Comparison of ENCODE assay signal across 8 cellular contexts in genomic region chr1:45303582-45304310, GRCh38. TPM values are rescaled to one million over a fixed set of nuclear protein-coding genes. Genes with fewer than 3 reads are reported as not detected.
A peak's percentile ranks its signal among the peaks of the same experiment; 100 is the strongest.
DNase-seq lines count a peak whose midpoint lies in the region; FAIRE-seq and TF ChIP-seq lines count a peak whose summit lies in the region.

No MANE protein-coding gene starts in this region.

- H4K5ac ChIP-seq in H1 (ENCODE audit: insufficient read length, low read depth, low read length) (peak overlapping the region; percentile 95), mesendoderm (ENCODE audit: low read length) (no peak overlapping the region)

- TSS peak; percentile 87 for BruUV-seq in Caco-2 (replicated peaks; lab: Mats Ljungman, UMichigan)

- no peak overlapping the region for H3K14ac ChIP-seq in H1 (ENCODE audit: insufficient read length)

- no peaks in the 10 kb centered on the region for H3K9me3 ChIP-seq in Caco-2
- H3K9me3 ChIP-seq in H1 (ENCODE audit: insufficient read depth in 2 of 2, low read depth in 1 of 2, low read length in 1 of 2) = no peaks in the 10 kb centered on the region

- peak overlapping the region; percentile 72 for H3K56ac ChIP-seq in H1 (replicated peaks; ENCODE audit: insufficient read length, low read depth, low read length)
- H3K56ac ChIP-seq in mesendoderm (ENCODE audit: low read length) = peak overlapping the region; percentile 93

- H3K4me1 ChIP-seq in Caco-2 = peaks cover 7% of the 10 kb centered on the region; the same call in 1 of the 2 replicates
- H3K4me1 ChIP-seq in H1 (replicated peaks in 1 of 4; ENCODE audit: control insufficient read depth in 3 of 4, insufficient read depth in 4 of 4, low read length in 3 of 4) = peaks cover 13 to 24% (median 15%) of the 10 kb centered on the region in 4 experiments
- H3K4me1 ChIP-seq in mesendoderm (ENCODE audit: control insufficient read depth, low read depth, low read length) = peaks cover 13% of the 10 kb centered on the region

- peak overlapping the region; percentile 96; the same call in 1 of the 2 replicates for H4K8ac ChIP-seq in H1 (ENCODE audit: extremely low read depth, insufficient read depth, low read length)
- no peak overlapping the region for H4K8ac ChIP-seq in mesendoderm (ENCODE audit: low read depth, low read length)

- intact Hi-C loops in Caco-2 (cut with micrococcal nuclease; ENCODE audit: unreplicated experiment) = loop anchor here (1.0 to 10.0 kb wide), 4 partner anchors 26 to 469 kb away; partner anchors contain the start of gene TESK2

- H3K27me3 Mint-ChIP-seq in Caco-2 (ENCODE audit: insufficient read depth, unreplicated experiment) = no peaks in the 10 kb centered on the region

- peak; percentile 91 to 97 for TF ChIP-seq POLR2A in H1 (IDR thresholded peaks at IDR 0.05; ENCODE audit: control extremely low read depth in 1 of 2, low read depth in 2 of 2, low read length in 2 of 2)

- peak; percentile 93 to 97 for DNase-seq in Caco-2
- DNase-seq in GM20000 (ENCODE audit: low spot score) = peak; percentile 94
- peak; percentile 91 for DNase-seq in HT1080 (ENCODE audit: low read depth)
- DNase-seq in NK-92 treated with Interleukin-12 subunit alpha and Interleukin-12 subunit beta, amount 100 ng/mL, for 24 hours (lab: John Stamatoyannopoulos, UW) = peak; percentile 97
- DNase-seq in activated CD8-positive, alpha-beta memory T cell treated with anti-CD3 and anti-CD28 coated beads for 48 hours (ENCODE audit: low read depth in 2 of 3, low spot score in 2 of 3) = peak; percentile 91 to 98 (median 92)
- DNase-seq in H1 (ENCODE audit: low read depth in 1 of 2, low spot score in 2 of 2) = peak; percentile 91 to 94
- peak; percentile 99 for DNase-seq in mesendoderm
- peak; percentile 97 for DNase-seq in stimulated activated CD8-positive, alpha-beta memory T cell treated with anti-CD3 and anti-CD28 coated beads, Interleukin-12 subunit alpha, Interleukin-12 subunit beta, amount 100 ng/mL, for 4 hours (ENCODE audit: low read depth)

- H3K4ac ChIP-seq in H1 (replicated peaks; ENCODE audit: insufficient read length, low read depth, low read length) = peak overlapping the region; percentile 28
- peak overlapping the region; percentile 93 for H3K4ac ChIP-seq in mesendoderm (ENCODE audit: low read depth, low read length)

- H2BK5ac ChIP-seq in H1 (ENCODE audit: low read depth, low read length) = peak overlapping the region; percentile 97
- peak overlapping the region; percentile 80 for H2BK5ac ChIP-seq in mesendoderm (ENCODE audit: low read length)

- H3K4me3 ChIP-seq in Caco-2 (ENCODE audit: low read depth, low read length) = peak overlapping the region; percentile 78
- peak overlapping the region; percentile 63 to 76 (median 74) for H3K4me3 ChIP-seq in H1 (ENCODE audit: extremely low read depth in 1 of 4, insufficient read depth in 2 of 4, low read depth in 3 of 4, low read length in 4 of 4)
- peak overlapping the region; percentile 66 for H3K4me3 ChIP-seq in mesendoderm (ENCODE audit: low read length)

- H3K4me2 ChIP-seq in H1 (ENCODE audit: insufficient read depth in 1 of 2, low read depth in 2 of 2, low read length in 2 of 2) = peak overlapping the region; percentile 64 to 88
- peak overlapping the region; percentile 90 for H3K4me2 ChIP-seq in mesendoderm (ENCODE audit: low read length)

- H3K79me2 ChIP-seq in H1 (ENCODE audit: control insufficient read depth in 1 of 2, insufficient read depth in 2 of 2, low read length in 2 of 2) = no peaks in the 10 kb centered on the region; a peak in 1 of 4 replicates
- no peaks in the 10 kb centered on the region for H3K79me2 ChIP-seq in mesendoderm (ENCODE audit: control insufficient read depth, insufficient read depth, low read length)

- peaks cover 22% of the 10 kb centered on the region for H3K4me1 Mint-ChIP-seq in Caco-2 (ENCODE audit: low read depth, unreplicated experiment)

- H3K27me3 ChIP-seq in Caco-2 (replicated peaks; ENCODE audit: control insufficient read depth, insufficient read depth, low read length) (no peaks in the 10 kb centered on the region), H1 (replicated peaks in 1 of 4; ENCODE audit: control insufficient read depth in 3 of 4, extremely low read depth in 1 of 4, insufficient read depth in 3 of 4, low read length in 3 of 4) (no peaks in the 10 kb centered on the region), mesendoderm (ENCODE audit: insufficient read depth, low read length, poor library complexity) (no peaks in the 10 kb centered on the region)

- H3K36me3 ChIP-seq in Caco-2 (ENCODE audit: control insufficient read depth, insufficient read depth, low read length) (no peaks in the 10 kb centered on the region), H1 (ENCODE audit: control insufficient read depth in 2 of 4, insufficient read depth in 4 of 4, low read length in 3 of 4) (no peaks in the 10 kb centered on the region), mesendoderm (ENCODE audit: control insufficient read depth, insufficient read depth, low read length) (no peaks in the 10 kb centered on the region)

- peak overlapping the region; percentile 77 for H3K4me3 Mint-ChIP-seq in Caco-2 (ENCODE audit: unreplicated experiment)

- H2BK120ac ChIP-seq in H1 (replicated peaks; ENCODE audit: low read depth, low read length) (peak overlapping the region; percentile 4), mesendoderm (ENCODE audit: low read depth, low read length) (no peak overlapping the region)

- peak overlapping the region; percentile 87 for H3K27ac Mint-ChIP-seq in Caco-2 (ENCODE audit: unreplicated experiment)

- no peak overlapping the region for H2AFZ ChIP-seq in H1 (ENCODE audit: low read length)

- peaks cover 5% of the 10 kb centered on the region for H3K36me3 Mint-ChIP-seq in Caco-2 (ENCODE audit: insufficient read depth, unreplicated experiment)

- no peak for TF ChIP-seq EP300 in H1 (IDR thresholded peaks at IDR 0.05; ENCODE audit: borderline replicate concordance in 1 of 2, low read depth in 2 of 2, low read length in 2 of 2)

- peak; percentile 47 to 68 for TF ChIP-seq CTCF in Caco-2 (IDR thresholded peaks at IDR 0.05; ENCODE audit: insufficient read depth in 1 of 2, low read depth in 1 of 2, low read length in 1 of 2, severe bottlenecking in 1 of 2, unreplicated experiment in 1 of 2)
- TF ChIP-seq CTCF in GM20000 (IDR thresholded peaks at IDR 0.05; ENCODE audit: extremely low read depth, missing control alignments) = peak; percentile 75
- peak; percentile 61 to 85 (median 74) for TF ChIP-seq CTCF in H1 (IDR thresholded peaks at IDR 0.05; ENCODE audit: control extremely low read depth in 1 of 3, insufficient read depth in 1 of 3, low read depth in 1 of 3, low read length in 3 of 3)

- CTCF ChIA-PET in Caco-2 (lab: Charles Lee) = interaction anchor here (0.6 to 1.5 kb wide), 26 partner anchors 11 to 1091 kb away, joined by 3 to 26 read pairs (median 5); partner anchors contain the start of genes CCDC163, HECTD3, HPDL and MMACHC
- CTCF ChIA-PET in H1 (lab: Charles Lee; ENCODE audit: partially characterized antibody) = interaction anchor here (0.6 to 19.1 kb wide), 23 partner anchors 9 to 523 kb away, joined by 3 to 424 read pairs (median 3); partner anchors contain the start of genes HECTD3, HPDL, TESK2 and UROD

- H4K20me1 ChIP-seq in H1 (replicated peaks in 1 of 2; ENCODE audit: control insufficient read depth in 1 of 2, insufficient read depth in 2 of 2, low read length in 2 of 2) = no peaks in the 10 kb centered on the region

- H2BK15ac ChIP-seq in H1 (ENCODE audit: low read length) (no peak overlapping the region), mesendoderm (replicated peaks; ENCODE audit: low read depth) (no peak overlapping the region)

- H3K9ac ChIP-seq in H1 (replicated peaks in 1 of 4; ENCODE audit: extremely low read depth in 1 of 4, low read depth in 3 of 4, low read length in 3 of 4) = peak overlapping the region; percentile 75 to 93 (median 86)
- peak overlapping the region; percentile 73 for H3K9ac ChIP-seq in mesendoderm (ENCODE audit: low read length)

- whole genome bisulfite sequencing in H1 (ENCODE audit: extremely low coverage in 1 of 2, insufficient coverage in 1 of 2, insufficient read length in 1 of 2, insufficient replicate concordance in 2 of 2, low coverage in 1 of 2, low lambda C conversion rate in 2 of 2, missing lambda C conversion rate in 1 of 2), 2 experiments = 2% methylated on average over 31 of the region's 63 CpGs; no CpG with 5 or more reads in 1 of the 2 experiments
- no CpG with 5 or more reads among the region's 63 CpGs for WGBS in mesendoderm (ENCODE audit: extremely low coverage, insufficient coverage, low lambda C conversion rate)

- H3K27ac ChIP-seq in H1 (ENCODE audit: low read depth, low read length) = peak overlapping the region; percentile 93
- peak overlapping the region; percentile 76 for H3K27ac ChIP-seq in mesendoderm (ENCODE audit: low read depth, low read length)

- peak overlapping the region; percentile 98 for H3K18ac ChIP-seq in H1 (ENCODE audit: extremely low read depth, low read length)
- H3K18ac ChIP-seq in mesendoderm (ENCODE audit: low read length) = peak overlapping the region; percentile 94

- peak; percentile 58 to 64 for TF ChIP-seq RAD21 in H1 (IDR thresholded peaks at IDR 0.05 in 1 of 2, conservative IDR thresholded peaks at IDR 0.05 in 1 of 2; ENCODE audit: low read depth in 2 of 2, low read length in 2 of 2)

- peaks cover 2% of the 10 kb centered on the region for H3K23me2 ChIP-seq in H1 (ENCODE audit: low read depth, low read length)

- H3K23ac ChIP-seq in H1 (ENCODE audit: insufficient read length) (no peak overlapping the region), mesendoderm (ENCODE audit: low read length) (peak overlapping the region; percentile 83)

- POLR2A ChIA-PET in Caco-2 (lab: Charles Lee) = interaction anchor here (0.6 to 1.2 kb wide), 39 partner anchors 12 to 751 kb away, joined by 3 to 43 read pairs (median 5); partner anchors contain the start of genes BTBD19, EIF2B3, HECTD3 and HPDL
- POLR2A ChIA-PET in H1 (lab: Charles Lee; ENCODE audit: partially characterized antibody) = interaction anchor here (0.6 to 9.9 kb wide), 11 partner anchors 9 to 490 kb away, joined by 3 to 194 read pairs (median 5); partner anchors contain the start of genes HECTD3, HPDL, MUTYH and PRDX1

- H3K79me1 ChIP-seq in H1 (ENCODE audit: low read depth, low read length) (no peaks in the 10 kb centered on the region), mesendoderm (ENCODE audit: low read length) (no peaks in the 10 kb centered on the region)

- no peaks in the 10 kb centered on the region for H3K9me3 Mint-ChIP-seq in Caco-2 (ENCODE audit: unreplicated experiment)

- FAIRE-seq in H1 (lab: Jason Lieb, UNC) = no peak

- peak overlapping the region; percentile 94 for H4K91ac ChIP-seq in H1 (replicated peaks; ENCODE audit: insufficient read length, low read length)

- peak overlapping the region; percentile 53 for H2BK12ac ChIP-seq in H1 (ENCODE audit: low read depth, low read length)

- no peak overlapping the region for H2BK20ac ChIP-seq in H1 (ENCODE audit: low read length)

- H2AK5ac ChIP-seq in H1 (ENCODE audit: low read depth, low read length) (no peak overlapping the region; the same call in 1 of the 2 replicates), mesendoderm (ENCODE audit: low read length) (no peak overlapping the region)

RNA-seq across cellular contexts. Expression of gene HPDL, which starts 22.9 kb away (rescaled TPM):
- 78.2 and 90.6 TPM in 2 replicates for total RNA-seq in Caco-2 (2022)
- not detected in 2 replicates for total RNA-seq in HT1080 (2014; rRNA removed; shearing (Covaris generic))
- polyA plus RNA-seq in HT1080 (2015; cell fraction: cytosol; rRNA removed) = not detected in 2 replicates
- polyA plus RNA-seq in HT1080 (2015; cell fraction: nucleus; rRNA removed) = not detected in 2 replicates
- 58.5 and 60.6 TPM in 2 replicates for total RNA-seq in H1 (2021; fragmentation: NEBNext Ultra II Directional; extraction: Animal tissue kit (Norgen Biotek cat#: 25700))
- 62.7 and 100 TPM in 2 replicates for polyA plus RNA-seq in H1 (2011; rRNA removed)
- polyA plus RNA-seq in H1 (2011; cell fraction: cytosol; rRNA removed) = 61.2 TPM
- polyA plus RNA-seq in H1 (2011; cell fraction: nucleus; rRNA removed) = 73.7 TPM
- polyA plus RNA-seq in H1 (2012, experiment 1 of 2) = 33.0 to 45.0 TPM (median 38.0 TPM) in 4 replicates
- 46.7 TPM for polyA plus RNA-seq in H1 (2012, experiment 2 of 2)
- polyA plus RNA-seq in H1 (2013, experiment 1 of 2) = 15.6 TPM
- polyA plus RNA-seq in H1 (2013, experiment 2 of 2) = 13.3 TPM
- polyA minus RNA-seq in H1 (2011; rRNA and poly(A)+ RNA removed) = 11.5 and 13.9 TPM in 2 replicates
- polyA minus RNA-seq in H1 (2011; cell fraction: cytosol; rRNA and poly(A)+ RNA removed) = 29.4 TPM
- polyA minus RNA-seq in H1 (2011; cell fraction: nucleus; rRNA and poly(A)+ RNA removed) = 39.4 TPM
- polyA plus RNA-seq in mesendoderm (2013, experiment 1 of 2) = 39.3 TPM
- polyA plus RNA-seq in mesendoderm (2013, experiment 2 of 2) = 37.9 TPM

RNA-seq across cellular contexts. Expression of gene TOE1, which starts 36.2 kb away (rescaled TPM):
- total RNA-seq in Caco-2 (2022) = 15.5 and 19.0 TPM in 2 replicates
- 29.1 and 37.6 TPM in 2 replicates for total RNA-seq in HT1080 (2014; rRNA removed; shearing (Covaris generic))
- polyA plus RNA-seq in HT1080 (2015; cell fraction: cytosol; rRNA removed) = 15.3 and 18.2 TPM in 2 replicates
- 23.1 and 23.2 TPM in 2 replicates for polyA plus RNA-seq in HT1080 (2015; cell fraction: nucleus; rRNA removed)
- total RNA-seq in H1 (2021; fragmentation: NEBNext Ultra II Directional; extraction: Animal tissue kit (Norgen Biotek cat#: 25700)) = 14.5 and 15.2 TPM in 2 replicates
- 23.6 and 25.8 TPM in 2 replicates for polyA plus RNA-seq in H1 (2011; rRNA removed)
- 32.5 TPM for polyA plus RNA-seq in H1 (2011; cell fraction: cytosol; rRNA removed)
- polyA plus RNA-seq in H1 (2011; cell fraction: nucleus; rRNA removed) = 28.7 TPM
- 11.0 to 18.9 TPM (median 17.6 TPM) in 4 replicates for polyA plus RNA-seq in H1 (2012, experiment 1 of 2)
- polyA plus RNA-seq in H1 (2012, experiment 2 of 2) = 12.8 TPM
- 12.2 TPM for polyA plus RNA-seq in H1 (2013, experiment 1 of 2)
- polyA plus RNA-seq in H1 (2013, experiment 2 of 2) = 11.9 TPM
- polyA minus RNA-seq in H1 (2011; rRNA and poly(A)+ RNA removed) = 32.6 and 45.7 TPM in 2 replicates
- 15.1 TPM for polyA minus RNA-seq in H1 (2011; cell fraction: cytosol; rRNA and poly(A)+ RNA removed)
- polyA minus RNA-seq in H1 (2011; cell fraction: nucleus; rRNA and poly(A)+ RNA removed) = 31.6 TPM
- polyA plus RNA-seq in mesendoderm (2013, experiment 1 of 2) = 20.5 TPM
- 19.4 TPM for polyA plus RNA-seq in mesendoderm (2013, experiment 2 of 2)

RNA-seq across cellular contexts. Expression of gene MUTYH, which starts 36.5 kb away (rescaled TPM):
- 46.3 and 48.4 TPM in 2 replicates for total RNA-seq in Caco-2 (2022)
- total RNA-seq in HT1080 (2014; rRNA removed; shearing (Covaris generic)) = 30.8 and 33.4 TPM in 2 replicates
- polyA plus RNA-seq in HT1080 (2015; cell fraction: cytosol; rRNA removed) = 17.1 and 19.3 TPM in 2 replicates
- 84.1 and 94.9 TPM in 2 replicates for polyA plus RNA-seq in HT1080 (2015; cell fraction: nucleus; rRNA removed)
- total RNA-seq in H1 (2021; fragmentation: NEBNext Ultra II Directional; extraction: Animal tissue kit (Norgen Biotek cat#: 25700)) = 51.9 TPM in 2 replicates
- 65.7 and 86.4 TPM in 2 replicates for polyA plus RNA-seq in H1 (2011; rRNA removed)
- 86.1 TPM for polyA plus RNA-seq in H1 (2011; cell fraction: cytosol; rRNA removed)
- polyA plus RNA-seq in H1 (2011; cell fraction: nucleus; rRNA removed) = 179 TPM
- polyA plus RNA-seq in H1 (2012, experiment 1 of 2) = 35.6 to 60.4 TPM (median 53.2 TPM) in 4 replicates
- polyA plus RNA-seq in H1 (2012, experiment 2 of 2) = 49.5 TPM
- 36.0 TPM for polyA plus RNA-seq in H1 (2013, experiment 1 of 2)
- 33.4 TPM for polyA plus RNA-seq in H1 (2013, experiment 2 of 2)
- 32.8 and 32.9 TPM in 2 replicates for polyA minus RNA-seq in H1 (2011; rRNA and poly(A)+ RNA removed)
- polyA minus RNA-seq in H1 (2011; cell fraction: cytosol; rRNA and poly(A)+ RNA removed) = 29.2 TPM
- polyA minus RNA-seq in H1 (2011; cell fraction: nucleus; rRNA and poly(A)+ RNA removed) = 45.1 TPM
- 24.4 TPM for polyA plus RNA-seq in mesendoderm (2013, experiment 1 of 2)
- polyA plus RNA-seq in mesendoderm (2013, experiment 2 of 2) = 25.6 TPM

Comparison
In these comparisons a context has a peak if more than half of its experiments do, and no peak if none do; other contexts are left out.
1. Peak in every context shown above with its lines: DNase-seq, H3K4me3 ChIP-seq and H3K27ac ChIP-seq.
2. RNA of gene HPDL, which starts 22.9 kb away (total RNA-seq): 78.2 to 90.6 TPM in Caco-2 and 58.5 to 60.6 TPM in H1; not detected in HT1080; every median in the first group is over 10 times any median in the second.